ENCODE assay signal across 28 cellular contexts in genomic region chr11:14698771-14699170, GRCh38. TPM values are rescaled to one million over a fixed set of nuclear protein-coding genes. Genes with fewer than 3 reads are reported as not detected.
DNase-seq lines count a peak whose midpoint lies in the region; ATAC-seq and TF ChIP-seq lines count a peak whose summit lies in the region.
"Had no signal": no experiment of that assay in that cellular context is flagged by ENCODE, and none has a peak within 500 bp of the region (broad histone marks: within the 10 kb centered on the region; RNA-seq: fewer than 3 reads in every experiment).

No MANE protein-coding gene starts in this region.

- H3K9me2 ChIP-seq in Loucy (replicated peaks; ENCODE audit: low read depth, low read length): no peaks in the 10 kb centered on the region

- no TSS peak for BruUV-seq in Calu3 (replicated peaks; lab: Mats Ljungman, UMichigan)

- H2AFZ ChIP-seq in Loucy (ENCODE audit: low read length): no peak overlapping the region
- H2AFZ ChIP-seq: PC-9 had no signal

- no peaks in the 10 kb centered on the region for H3F3A ChIP-seq in Loucy (ENCODE audit: low read depth)

- no peak for DNase-seq in activated T-cell treated with anti-CD3 and anti-CD28 coated beads, Interleukin-2, amount 50 U/mL, for 4 hours
- DNase-seq in activated T-cell treated with anti-CD3 and anti-CD28 coated beads for 4 hours (no peak), Calu3 (no peak), head of caudate nucleus (no peak)
- no peak for DNase-seq in activated naive CD4-positive, alpha-beta T cell treated with anti-CD3 and anti-CD28 coated beads, Interleukin-2, amount 50 U/mL, for 72 hours (ENCODE audit: low spot score in 2 of 2)
- DNase-seq: ACHN; anterior cingulate cortex; cortex of kidney; DMS 273 treated with DMSO at 0.1 percent for 48 hours; endodermal cell; hypothalamus; IMR-90; left ventricle myocardium superior; natural killer cell; NCI-H1417 treated with DMSO at 0.1 percent for 48 hours; NCI-H2081 treated with DMSO at 0.1 percent for 48 hours; NCI-H446; PC-9; SHP77; stimulated activated CD4-positive, alpha-beta T cell treated with anti-CD3 and anti-CD28 coated beads, Interleukin-1b, Interleukin-23, amount 100 ng/mL, for 48 hours; uterus had no signal

- peaks cover 28% of the 10 kb centered on the region for H3K9me3 ChIP-seq in Loucy (ENCODE audit: insufficient read depth, low read depth, low read length)
- H3K9me3 ChIP-seq: uterus had no signal

- peaks cover 37% of the 10 kb centered on the region for H3K36me3 Mint-ChIP-seq in activated T-cell treated with anti-CD3 and anti-CD28 coated beads, Interleukin-2, amount 50 U/mL, for 4 hours (ENCODE audit: insufficient read depth)
- peaks cover 31 to 61% of the 10 kb centered on the region in 2 donors for H3K36me3 Mint-ChIP-seq in activated naive CD4-positive, alpha-beta T cell treated with anti-CD3 and anti-CD28 coated beads, Interleukin-2, amount 50 U/mL, for 72 hours
- H3K36me3 Mint-ChIP-seq in stimulated activated naive CD8-positive, alpha-beta T cell treated with anti-CD3 and anti-CD28 coated beads, Interleukin-15, Interleukin-2, amounts not matched to agents 100 ng/mL and 50 ng/mL, for 24 hours (ENCODE audit: low read depth): peaks cover 40% of the 10 kb centered on the region
- H3K36me3 Mint-ChIP-seq in Calu3 (ENCODE audit: insufficient read depth, unreplicated experiment): no peaks in the 10 kb centered on the region

- H3K4me3 Mint-ChIP-seq in activated T-cell treated with anti-CD3 and anti-CD28 coated beads, Interleukin-2, amount 50 U/mL, for 4 hours: peak overlapping the region; percentile 31
- H3K4me3 Mint-ChIP-seq in stimulated activated naive CD8-positive, alpha-beta T cell treated with anti-CD3 and anti-CD28 coated beads, Interleukin-15, Interleukin-2, amounts not matched to agents 100 ng/mL and 50 ng/mL, for 24 hours: peak overlapping the region; percentile 56
- no peak overlapping the region for H3K4me3 Mint-ChIP-seq in Calu3 (ENCODE audit: low read depth, unreplicated experiment)
- H3K4me3 Mint-ChIP-seq: endodermal cell, mesothelial cell of epicardium, natural killer cell had no signal

- intact Hi-C loops in Calu3 (cut with micrococcal nuclease; ENCODE audit: unreplicated experiment): no loop called here
- intact Hi-C loops in head of caudate nucleus (cut with DNase I): no loop called here

- no peaks in the 10 kb centered on the region for H3K27me3 ChIP-seq in Loucy (ENCODE audit: insufficient read depth, low read length, poor library complexity, severe bottlenecking)
- H3K27me3 ChIP-seq: esophagus muscularis mucosa, suprapubic skin, uterus had no signal

- peak overlapping the region; percentile 11 for H3K4me2 ChIP-seq in Loucy (ENCODE audit: low read depth, low read length, poor library complexity, severe bottlenecking)
- H3K4me2 ChIP-seq: PC-9 had no signal

- H3K27me3 Mint-ChIP-seq in activated T-cell treated with anti-CD3 and anti-CD28 coated beads, Interleukin-2, amount 50 U/mL, for 4 hours (ENCODE audit: low read depth): no peaks in the 10 kb centered on the region
- H3K27me3 Mint-ChIP-seq in stimulated activated naive CD8-positive, alpha-beta T cell treated with anti-CD3 and anti-CD28 coated beads, Interleukin-15, Interleukin-2, amounts not matched to agents 100 ng/mL and 50 ng/mL, for 24 hours: no peaks in the 10 kb centered on the region
- H3K27me3 Mint-ChIP-seq in Calu3 (ENCODE audit: unreplicated experiment): no peaks in the 10 kb centered on the region

- no peaks in the 10 kb centered on the region for H4K20me1 ChIP-seq in Loucy (ENCODE audit: insufficient read depth, low read length, poor library complexity, severe bottlenecking)

- H3K4me1 Mint-ChIP-seq in activated T-cell treated with anti-CD3 and anti-CD28 coated beads, Interleukin-2, amount 50 U/mL, for 4 hours (ENCODE audit: low read depth): peaks cover 47% of the 10 kb centered on the region
- peaks cover 39% of the 10 kb centered on the region for H3K4me1 Mint-ChIP-seq in stimulated activated naive CD8-positive, alpha-beta T cell treated with anti-CD3 and anti-CD28 coated beads, Interleukin-15, Interleukin-2, amounts not matched to agents 100 ng/mL and 50 ng/mL, for 24 hours (ENCODE audit: low read depth)
- no peaks in the 10 kb centered on the region for H3K4me1 Mint-ChIP-seq in Calu3 (ENCODE audit: low read depth, unreplicated experiment)
- H3K4me1 Mint-ChIP-seq: endodermal cell had no signal

- peak overlapping the region; percentile 63 to 79 for H3K27ac Mint-ChIP-seq in activated naive CD4-positive, alpha-beta T cell treated with anti-CD3 and anti-CD28 coated beads, Interleukin-2, amount 50 U/mL, for 72 hours
- peak overlapping the region; percentile 64 for H3K27ac Mint-ChIP-seq in stimulated activated naive CD8-positive, alpha-beta T cell treated with anti-CD3 and anti-CD28 coated beads, Interleukin-15, Interleukin-2, amounts not matched to agents 100 ng/mL and 50 ng/mL, for 24 hours
- no peak overlapping the region for H3K27ac Mint-ChIP-seq in Calu3 (ENCODE audit: unreplicated experiment)
- H3K27ac Mint-ChIP-seq: endodermal cell, mesothelial cell of epicardium had no signal

- CTCF ChIA-PET in Calu3 (lab: Charles Lee): no interaction called here

- H3K4me1 ChIP-seq in Loucy (ENCODE audit: insufficient read depth, low read length, poor library complexity, severe bottlenecking): peaks cover 38% of the 10 kb centered on the region
- H3K4me1 ChIP-seq: suprapubic skin, uterus had no signal

- no peak for ATAC-seq in activated T-cell treated with anti-CD3 and anti-CD28 coated beads, Interleukin-2, amount 50 U/mL, for 4 hours
- ATAC-seq in activated naive CD4-positive, alpha-beta T cell treated with anti-CD3 and anti-CD28 coated beads, Interleukin-2, amount 50 U/mL, for 72 hours: peak in 1 of 2 donors; percentile 46
- no peak for ATAC-seq in HG03439 (IDR thresholded peaks at IDR 0.05; ENCODE audit: unreplicated experiment)
- ATAC-seq: left ventricle myocardium superior, natural killer cell had no signal

- H3K36me3 ChIP-seq in Loucy (ENCODE audit: insufficient read depth, low read length): peaks cover 22% of the 10 kb centered on the region
- H3K36me3 ChIP-seq: esophagus muscularis mucosa, suprapubic skin, uterus had no signal

- no peak overlapping the region for H3K9ac ChIP-seq in Loucy (ENCODE audit: low read depth, low read length, poor library complexity, severe bottlenecking)

- TF ChIP-seq CTCF in Loucy (conservative IDR thresholded peaks at IDR 0.05; ENCODE audit: low read length) (no peak), Calu3 (IDR thresholded peaks at IDR 0.05; ENCODE audit: unreplicated experiment) (no peak)

- H3K79me2 ChIP-seq in Loucy (ENCODE audit: insufficient read depth, low read length): peaks cover 79% of the 10 kb centered on the region

- no peak overlapping the region for H3K4me3 ChIP-seq in Loucy (ENCODE audit: low read length, poor library complexity, severe bottlenecking)
- H3K4me3 ChIP-seq: esophagus muscularis mucosa, PC-9, skin epidermis, suprapubic skin, uterus had no signal

- peaks cover 17% of the 10 kb centered on the region for H3K9me3 Mint-ChIP-seq in activated T-cell treated with anti-CD3 and anti-CD28 coated beads, Interleukin-2, amount 50 U/mL, for 4 hours
- peaks cover 16 to 36% of the 10 kb centered on the region in 2 donors for H3K9me3 Mint-ChIP-seq in activated naive CD4-positive, alpha-beta T cell treated with anti-CD3 and anti-CD28 coated beads, Interleukin-2, amount 50 U/mL, for 72 hours
- H3K9me3 Mint-ChIP-seq in stimulated activated naive CD8-positive, alpha-beta T cell treated with anti-CD3 and anti-CD28 coated beads, Interleukin-15, Interleukin-2, amounts not matched to agents 100 ng/mL and 50 ng/mL, for 24 hours: peaks cover 23% of the 10 kb centered on the region
- peaks cover 6% of the 10 kb centered on the region for H3K9me3 Mint-ChIP-seq in Calu3 (ENCODE audit: low read depth, unreplicated experiment)

RNA-seq across cellular contexts. Expression of gene PDE3B, which starts 55.2 kb away (rescaled TPM):
- 10 to 100 TPM; 13.0 to 17.8 (median 17.0) TPM for total RNA-seq in activated T-cell treated with anti-CD3 and anti-CD28 coated beads, Interleukin-2, amount 50 U/mL, for 4 hours
- total RNA-seq in activated naive CD4-positive, alpha-beta T cell treated with anti-CD3 and anti-CD28 coated beads, Interleukin-2, amount 50 U/mL, for 72 hours: 10 to 100 TPM; 10.7 to 42.5 TPM
- 4.5 and 4.6 TPM in 2 replicates for total RNA-seq in Calu3 (2022)
- total RNA-seq: PC-9 had no signal
